In genomic region chr4:25117274-25117673, GRCh38 we compare ENCODE assay signal across 20 cellular contexts.
"Had no signal": no experiment of that assay in that cellular context is flagged by ENCODE, and none has a peak within 500 bp of the region (broad histone marks: within the 10 kb centered on the region; RNA-seq: fewer than 3 reads in every experiment).

No MANE protein-coding gene starts in this region.

- H3K9me3 ChIP-seq: colonic mucosa, gastrocnemius medialis, left ventricle myocardium inferior, ovary, sigmoid colon, upper lobe of left lung, uterus had no signal

- H3K4me1 ChIP-seq: colonic mucosa, gastrocnemius medialis, left ventricle myocardium inferior, neural progenitor cell, upper lobe of left lung, uterus had no signal

- H3K4me3 ChIP-seq: colonic mucosa, gastrocnemius medialis, left ventricle myocardium inferior, lung, neural progenitor cell, ovary, sigmoid colon, skin epidermis, upper lobe of left lung, uterus had no signal

- DNase-seq: colonic mucosa; dermis blood vessel endothelial cell; endodermal cell; gastrocnemius medialis; islet precursor cell; left ventricle myocardium inferior; mesenchymal stem cell; midbrain; ovary; sigmoid colon; stimulated activated CD4-positive, alpha-beta T cell treated with anti-CD3 and anti-CD28 coated beads, Interleukin-2, amount 100 ng/mL, for 24 hours; stimulated activated CD4-positive, alpha-beta T cell treated with anti-CD3 and anti-CD28 coated beads, Interleukin-4, amount 100 ng/mL, for 4 hours; stimulated activated naive B cell treated with anti-CD40 and anti-IgM and Interleukin-4, amounts not matched to agents 10 μg/mL and 1 μg/mL and 100 μg/mL, for 72 hours; stimulated activated naive CD8-positive, alpha-beta T cell treated with anti-CD3 and anti-CD28 coated beads, Interleukin-15, amount 100 ng/mL, for 72 hours; upper lobe of left lung; uterus had no signal

- H3K27ac ChIP-seq: colonic mucosa, gastrocnemius medialis, left ventricle myocardium inferior, neural progenitor cell, ovary, sigmoid colon, skin epidermis, upper lobe of left lung, uterus had no signal

- ATAC-seq: gastrocnemius medialis; natural killer cell treated with Interleukin-12 subunit alpha and Interleukin-12 subunit beta and Interleukin-15 and Interleukin-18, amount 100 ng/mL, for 72 hours; stimulated activated naive B cell treated with anti-CD40 and anti-IgM and Interleukin-4, amounts not matched to agents 10 μg/mL and 1 μg/mL and 100 μg/mL, for 72 hours; stimulated activated naive CD8-positive, alpha-beta T cell treated with anti-CD3 and anti-CD28 coated beads, Interleukin-15, amount 100 ng/mL, for 72 hours had no signal

- H3K36me3 ChIP-seq: colonic mucosa, gastrocnemius medialis, left ventricle myocardium inferior, neural progenitor cell, ovary, sigmoid colon, uterus had no signal

- H3K27me3 ChIP-seq: colonic mucosa, gastrocnemius medialis, neural progenitor cell, ovary, sigmoid colon, upper lobe of left lung, uterus had no signal
